ENCODE assay signal across 8 cellular contexts in the genomic region with DNA sequence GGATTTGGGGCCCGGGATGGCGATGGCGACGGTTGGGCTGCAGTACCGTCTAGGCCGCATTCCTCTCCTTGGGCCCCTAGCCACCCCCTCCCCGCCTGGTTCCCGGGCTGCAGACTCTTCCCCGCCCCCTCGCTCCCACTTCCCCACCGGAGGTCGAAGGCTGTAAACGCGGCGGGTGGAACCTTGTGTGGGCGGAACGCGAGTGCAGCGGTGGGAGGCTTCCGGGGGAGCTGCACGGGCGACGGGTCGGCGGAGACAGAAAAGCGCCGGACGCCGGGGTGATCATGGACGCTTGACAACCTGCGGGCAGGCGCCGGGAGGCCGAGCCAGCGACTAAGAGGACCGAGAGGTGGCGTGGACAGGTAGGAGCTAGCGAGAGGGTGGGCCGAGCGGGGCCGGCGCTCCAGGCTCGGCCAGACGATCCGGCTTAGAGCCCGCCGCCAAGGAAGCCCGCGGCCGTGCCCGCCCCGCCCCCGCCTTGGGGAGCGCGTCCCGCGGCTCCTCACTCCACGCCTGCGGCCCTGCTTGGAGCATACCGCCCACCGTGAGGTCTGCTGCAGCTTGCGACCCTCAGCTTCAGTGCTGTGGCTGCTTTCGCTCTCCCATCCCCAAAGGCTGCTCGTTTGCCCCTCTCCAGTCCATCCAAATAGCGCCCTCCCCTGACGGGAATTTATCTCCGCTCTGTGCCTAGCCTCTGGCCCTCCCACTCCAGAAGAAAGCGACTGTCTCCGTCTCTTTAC. TPM values are rescaled to one million over a fixed set of nuclear protein-coding genes. Genes with fewer than 3 reads are reported as not detected.
DNase-seq lines count a peak whose midpoint lies in the region; ATAC-seq, FAIRE-seq and TF ChIP-seq lines count a peak whose summit lies in the region.

Gene COPS7B (plus strand): TSS at position 269 of the 740 bp plus-strand sequence. CDS start 2,126 bp downstream, outside the sequence.

- H3K27ac ChIP-seq in spleen: peak within 1 kb of the TSS; percentile 69 to 87 (median 80)

- peaks cover 17% of the 10 kb centered on the region for H3K36me3 Mint-ChIP-seq in WTC11
- H3K36me3 Mint-ChIP-seq in immature natural killer cell: peaks cover 2 to 4% (median 4%) of the 10 kb centered on the region in 3 donors

- H3K4me3 Mint-ChIP-seq in WTC11: peak within 1 kb of the TSS; percentile 95
- H3K4me3 Mint-ChIP-seq in immature natural killer cell: peak within 1 kb of the TSS; percentile 88 to 95 (median 93)

- H3K9me3 ChIP-seq in spleen: no peaks in the 10 kb centered on the region

- intact Hi-C loops in spleen (cut with DNase I; ENCODE audit: low total_unique reads): no loop called here

- POLR2A ChIA-PET in WTC11 (lab: Charles Lee): interaction anchor here (0.6 to 2.0 kb wide), 5 partner anchors 73 to 480 kb away, joined by 3 to 5 read pairs (median 3); partner anchors contain the start of gene PTMA

- H3K27me3 Mint-ChIP-seq in WTC11 (ENCODE audit: low read depth) (no peaks in the 10 kb centered on the region), immature natural killer cell (ENCODE audit: low read depth in 3 of 3) (peaks cover 0 to 8% (median 3%) of the 10 kb centered on the region in 3 donors)

- DNase-seq in A172 (ENCODE audit: low spot score) (peak; percentile 55), NCI-H2227 (lab: John Stamatoyannopoulos, UW; ENCODE audit: unreplicated experiment) (peak; percentile 95), WTC11 (ENCODE audit: low spot score) (peak; percentile 91), bronchial epithelial cell (ENCODE audit: low read depth) (peak; percentile 61), immature natural killer cell (peak; percentile 70 to 78 (median 75)), spleen (peak; percentile 97)

- H3K9me3 Mint-ChIP-seq in WTC11 (no peaks in the 10 kb centered on the region), immature natural killer cell (no peaks in the 10 kb centered on the region)

- H3K4me1 Mint-ChIP-seq in WTC11 (peaks cover 30% of the 10 kb centered on the region), immature natural killer cell (peaks cover 52 to 81% of the 10 kb centered on the region in 2 donors)

- ATAC-seq in HG03097 (IDR thresholded peaks at IDR 0.05; ENCODE audit: low FRiP score, unreplicated experiment) (peak; percentile 57), WTC11 (peak; percentile 82)

- FAIRE-seq in bronchial epithelial cell (lab: Jason Lieb, UNC): no peak

- CTCF ChIA-PET in WTC11 (lab: Charles Lee): interaction anchor here (0.7 to 3.4 kb wide), 20 partner anchors 9 to 269 kb away, joined by 3 to 37 read pairs (median 4); no protein-coding TSS in a partner anchor

- TF ChIP-seq POLR2A in GM18526 (IDR thresholded peaks at IDR 0.05; ENCODE audit: extremely low read depth, insufficient read length) (peak; percentile 62), spleen (IDR thresholded peaks at IDR 0.05) (no peak)

- H3K27ac Mint-ChIP-seq in WTC11 (peak within 1 kb of the TSS; percentile 99), immature natural killer cell (peak within 1 kb of the TSS; percentile 68 to 89 (median 84))

- peaks cover 41 to 85% (median 69%) of the 10 kb centered on the region in 6 donors for H3K4me1 ChIP-seq in spleen

- TF ChIP-seq CTCF in WTC11 (IDR thresholded peaks at IDR 0.05) (peak; percentile 25; the same call in 1 of the 2 replicates), bronchial epithelial cell (IDR thresholded peaks at IDR 0.05; ENCODE audit: insufficient read depth, low read length, severe bottlenecking) (peak; percentile 83), spleen (IDR thresholded peaks at IDR 0.05 in 8 of 11, conservative IDR thresholded peaks at IDR 0.05 in 3 of 11) (peak in 1 of 11 experiments; percentile 6)

- WGBS in spleen, 5 donors: 0 to 1% (median 1%) methylated on average over 36 to 69 of the region's 69 CpGs

- peak within 1 kb of the TSS; percentile 78 for H3K4me3 ChIP-seq in bronchial epithelial cell (ENCODE audit: low read depth, low read length)
- H3K4me3 ChIP-seq in spleen: peak within 1 kb of the TSS; percentile 91 to 100 (median 99)

- H3K36me3 ChIP-seq in bronchial epithelial cell (ENCODE audit: control insufficient read depth, insufficient read depth, low read length): no peaks in the 10 kb centered on the region
- H3K36me3 ChIP-seq in spleen: peaks cover 0 to 31% (median 22%) of the 10 kb centered on the region in 6 donors

- H3K27me3 ChIP-seq in bronchial epithelial cell (ENCODE audit: control insufficient read depth, insufficient read depth, low read length) (no peaks in the 10 kb centered on the region), spleen (replicated peaks in 1 of 7) (no peaks in the 10 kb centered on the region)

TF ChIP-seq in WTC11, 78 proteins besides CTCF, POLR2A, EP300 and RAD21 (continues in another document):
- peak; percentile 96 for TF ChIP-seq FOXP1 (CRISPR knock-in tag; IDR thresholded peaks at IDR 0.05; ENCODE audit: borderline replicate concordance)
- no peak for TF ChIP-seq ZNF121 (CRISPR knock-in tag; IDR thresholded peaks at IDR 0.05)
- TF ChIP-seq ZNF396 (CRISPR knock-in tag; IDR thresholded peaks at IDR 0.05; ENCODE audit: borderline replicate concordance): no peak
- TF ChIP-seq TP53 (CRISPR knock-in tag; IDR thresholded peaks at IDR 0.05): no peak
- TF ChIP-seq USF2 (CRISPR knock-in tag; IDR thresholded peaks at IDR 0.05): peak; percentile 42; the same call in 1 of the 2 replicates
- TF ChIP-seq TEAD4 (CRISPR knock-in tag; IDR thresholded peaks at IDR 0.05): no peak
- TF ChIP-seq GABPB1 (CRISPR knock-in tag; IDR thresholded peaks at IDR 0.05): peak; percentile 93
- TF ChIP-seq, protein P1, sequence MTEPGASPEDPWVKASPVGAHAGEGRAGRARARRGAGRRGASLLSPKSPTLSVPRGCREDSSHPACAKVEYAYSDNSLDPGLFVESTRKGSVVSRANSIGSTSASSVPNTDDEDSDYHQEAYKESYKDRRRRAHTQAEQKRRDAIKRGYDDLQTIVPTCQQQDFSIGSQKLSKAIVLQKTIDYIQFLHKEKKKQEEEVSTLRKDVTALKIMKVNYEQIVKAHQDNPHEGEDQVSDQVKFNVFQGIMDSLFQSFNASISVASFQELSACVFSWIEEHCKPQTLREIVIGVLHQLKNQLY (CRISPR knock-in tag; IDR thresholded peaks at IDR 0.05): no peak
- TF ChIP-seq ATF3 (CRISPR knock-in tag; conservative IDR thresholded peaks at IDR 0.05): no peak
- TF ChIP-seq IRF1 (CRISPR knock-in tag; IDR thresholded peaks at IDR 0.05): peak; percentile 41; the same call in 1 of the 2 replicates
- no peak for TF ChIP-seq ATF1 (CRISPR knock-in tag; IDR thresholded peaks at IDR 0.05)
- 0 out of 2 replicates have a peak, but pooled peaks have one; percentile 30 for TF ChIP-seq ZBTB21 (CRISPR knock-in tag; IDR thresholded peaks at IDR 0.05; ENCODE audit: borderline replicate concordance)
- peak; percentile 88 for TF ChIP-seq TCF7 (CRISPR knock-in tag; IDR thresholded peaks at IDR 0.05; ENCODE audit: low read depth)
- TF ChIP-seq ZSCAN18 (CRISPR knock-in tag; IDR thresholded peaks at IDR 0.05): no peak
- TF ChIP-seq MYBL2 (CRISPR knock-in tag; IDR thresholded peaks at IDR 0.05): peak; percentile 93
- peak; percentile 39 for TF ChIP-seq ZNF423 (CRISPR knock-in tag; IDR thresholded peaks at IDR 0.05)
- TF ChIP-seq, protein P2, sequence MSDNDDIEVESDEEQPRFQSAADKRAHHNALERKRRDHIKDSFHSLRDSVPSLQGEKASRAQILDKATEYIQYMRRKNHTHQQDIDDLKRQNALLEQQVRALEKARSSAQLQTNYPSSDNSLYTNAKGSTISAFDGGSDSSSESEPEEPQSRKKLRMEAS (CRISPR knock-in tag; IDR thresholded peaks at IDR 0.05): peak; percentile 73
- TF ChIP-seq GTF2I (CRISPR knock-in tag; conservative IDR thresholded peaks at IDR 0.05): no peak
- TF ChIP-seq NR1H2 (CRISPR knock-in tag; IDR thresholded peaks at IDR 0.05): no peak
- peak; percentile 12; the same call in 1 of the 2 replicates for TF ChIP-seq CREB1 (CRISPR knock-in tag; IDR thresholded peaks at IDR 0.05)

RNA-seq across cellular contexts. Expression of gene COPS7B, which starts in this region (rescaled TPM):
- total RNA-seq in A172 (2014; rRNA removed; shearing (Covaris generic)): 39.4 and 43.5 TPM in 2 replicates
- 56.5 to 63.8 TPM (median 57.1 TPM) in 3 replicates for total RNA-seq in WTC11 (2021)
- 12.6 and 13.4 TPM in 2 replicates for total RNA-seq in bronchial epithelial cell
- 10 to 100 TPM; 23.2 to 29.0 (median 28.9) TPM for polyA plus RNA-seq in immature natural killer cell
- total RNA-seq in spleen: 10 to 100 TPM; 26.7 to 55.1 (median 38.8) TPM
- 10 to 100 TPM; 18.2 to 27.2 (median 21.9) TPM for polyA plus RNA-seq in spleen

Comparison
In these comparisons a context has a peak if more than half of its experiments do, and no peak if none do; other contexts are left out.
1. Peak in every context shown above with its lines: DNase-seq, ATAC-seq, H3K4me3 ChIP-seq and H3K27ac ChIP-seq.